ENCODE assay signal across 7 cellular contexts in genomic region chr12:95003921-95004272, GRCh38. TPM values are rescaled to one million over a fixed set of nuclear protein-coding genes. Genes with fewer than 3 reads are reported as not detected.
A peak's percentile ranks its signal among the peaks of the same experiment; 100 is the strongest.
DNase-seq lines count a peak whose midpoint lies in the region; ATAC-seq and TF ChIP-seq lines count a peak whose summit lies in the region.

No MANE protein-coding gene starts in this region.

- H3K27ac Mint-ChIP-seq in activated CD4-positive, alpha-beta memory T cell treated with anti-CD3 and anti-CD28 coated beads for 36 hours: peak overlapping the region; percentile 87

- H2AFZ ChIP-seq in hepatocyte: peak overlapping the region; percentile 78

- H3K4me1 ChIP-seq in hepatocyte (ENCODE audit: insufficient read depth): no peaks in the 10 kb centered on the region
- H3K4me1 ChIP-seq in stomach smooth muscle (ENCODE audit: control insufficient read depth, insufficient read depth, low read length): no peaks in the 10 kb centered on the region

- CTCF ChIA-PET in activated CD4-positive, alpha-beta memory T cell treated with anti-CD3 and anti-CD28 coated beads for 36 hours (lab: Charles Lee): interaction anchor here (0.8 to 1.0 kb wide), 3 partner anchors 67 to 536 kb away, joined by 3 to 6 read pairs (median 6); partner anchors contain the start of gene NR2C1

- WGBS in hepatocyte (ENCODE audit: low lambda C conversion rate, missing lambda C conversion rate): 81% methylated on average over 15 of the region's 15 CpGs

- ATAC-seq in HG02588 (IDR thresholded peaks at IDR 0.05; ENCODE audit: unreplicated experiment) (peak; percentile 4), GM21619 (IDR thresholded peaks at IDR 0.05; ENCODE audit: unreplicated experiment) (no peak)

- no peaks in the 10 kb centered on the region for H3K27me3 ChIP-seq in hepatocyte
- no peaks in the 10 kb centered on the region for H3K27me3 ChIP-seq in stomach smooth muscle (ENCODE audit: control insufficient read depth in 1 of 2, insufficient read depth in 2 of 2, low read length in 2 of 2)

- H3K4me3 ChIP-seq in hepatocyte (no peak overlapping the region), stomach smooth muscle (ENCODE audit: low read length in 2 of 2) (peak overlapping the region; percentile 96)

- H3K4me1 Mint-ChIP-seq in activated CD4-positive, alpha-beta memory T cell treated with anti-CD3 and anti-CD28 coated beads for 36 hours (ENCODE audit: low read depth): peaks cover 35% of the 10 kb centered on the region

- peak overlapping the region; percentile 70 for H3K4me2 ChIP-seq in hepatocyte

- intact Hi-C loops in activated CD4-positive, alpha-beta memory T cell treated with anti-CD3 and anti-CD28 coated beads for 36 hours (cut with micrococcal nuclease): loop anchor here (1.0 to 5.0 kb wide), 7 partner anchors 16 to 1033 kb away; partner anchors contain the start of genes FGD6, LTA4H, NR2C1 and VEZT

- H3K9ac ChIP-seq in stomach smooth muscle (ENCODE audit: low read length in 2 of 2): peak overlapping the region; percentile 80 to 89

- H3K9me3 Mint-ChIP-seq in activated CD4-positive, alpha-beta memory T cell treated with anti-CD3 and anti-CD28 coated beads for 36 hours: peaks cover 21% of the 10 kb centered on the region

- H3K27me3 Mint-ChIP-seq in activated CD4-positive, alpha-beta memory T cell treated with anti-CD3 and anti-CD28 coated beads for 36 hours: no peaks in the 10 kb centered on the region

- no peak for DNase-seq in activated CD4-positive, alpha-beta memory T cell treated with anti-CD3 and anti-CD28 coated beads for 36 hours
- DNase-seq in hepatocyte (ENCODE audit: low spot score) (no peak), cerebellar cortex (ENCODE audit: low spot score) (no peak)
- DNase-seq in stimulated activated naive CD4-positive, alpha-beta T cell (lab: John Stamatoyannopoulos, UW): no peak

- POLR2A ChIA-PET in activated CD4-positive, alpha-beta memory T cell treated with anti-CD3 and anti-CD28 coated beads for 36 hours (lab: Charles Lee): interaction anchor here (0.8 to 2.5 kb wide), 7 partner anchors 12 to 470 kb away, joined by 3 to 19 read pairs (median 4); partner anchors contain the start of genes METAP2 and NR2C1

- peaks cover 41% of the 10 kb centered on the region for H3K79me2 ChIP-seq in hepatocyte

- no peaks in the 10 kb centered on the region for H3K36me3 ChIP-seq in hepatocyte (replicated peaks; ENCODE audit: insufficient read depth, low read depth)
- H3K36me3 ChIP-seq in stomach smooth muscle (ENCODE audit: control insufficient read depth in 2 of 2, insufficient read depth in 2 of 2, low read length in 2 of 2): peaks cover 2 to 3% of the 10 kb centered on the region in 2 donors

- no peak for TF ChIP-seq CTCF in hepatocyte (IDR thresholded peaks at IDR 0.05; ENCODE audit: poor library complexity)

- no peaks in the 10 kb centered on the region for H4K20me1 ChIP-seq in hepatocyte (ENCODE audit: insufficient read depth, poor library complexity, severe bottlenecking)

- H3K9me2 ChIP-seq in hepatocyte (replicated peaks; ENCODE audit: insufficient read depth): no peaks in the 10 kb centered on the region

- H3K36me3 Mint-ChIP-seq in activated CD4-positive, alpha-beta memory T cell treated with anti-CD3 and anti-CD28 coated beads for 36 hours: peaks cover 19% of the 10 kb centered on the region

- H3K27ac ChIP-seq in hepatocyte (peak overlapping the region; percentile 78), stomach smooth muscle (ENCODE audit: low read length) (peak overlapping the region; percentile 68)

- H3K4me3 Mint-ChIP-seq in activated CD4-positive, alpha-beta memory T cell treated with anti-CD3 and anti-CD28 coated beads for 36 hours: peak overlapping the region; percentile 91

- H3K9me3 ChIP-seq in hepatocyte (ENCODE audit: low read depth) (no peaks in the 10 kb centered on the region), stomach smooth muscle (ENCODE audit: control insufficient read depth in 2 of 2, low read length in 2 of 2) (no peaks in the 10 kb centered on the region)

RNA-seq across cellular contexts. Expression of gene NDUFA12, which starts 0.4 kb away (rescaled TPM):
- 100 to 1,000 TPM; 150 to 156 TPM for total RNA-seq in activated CD4-positive, alpha-beta memory T cell treated with anti-CD3 and anti-CD28 coated beads for 36 hours
- total RNA-seq in hepatocyte: 102 and 132 TPM in 2 replicates
- 149 and 152 TPM in 2 replicates for polyA plus RNA-seq in hepatocyte
